In genomic region chr1:107055919-107056425, GRCh38 we compare ENCODE assay signal across 8 cellular contexts. TPM values are rescaled to one million over a fixed set of nuclear protein-coding genes. Genes with fewer than 3 reads are reported as not detected.
DNase-seq lines count a peak whose midpoint lies in the region; FAIRE-seq and TF ChIP-seq lines count a peak whose summit lies in the region.
"Not testable (repeated sequence)": the region's sequence is repeated elsewhere in the genome, so short reads cannot be mapped to it uniquely, and the experiment has no call there.

No MANE protein-coding gene starts in this region.

- not testable (repeated sequence) for H3K27me3 Mint-ChIP-seq in IgD-negative memory B cell; neural progenitor cell (ENCODE audit: insufficient read depth, low read depth)

- not testable (repeated sequence) for DNase-seq in astrocyte of the cerebellum (ENCODE audit: low read depth); epithelial cell of proximal tubule (ENCODE audit: low read depth); kidney; neural progenitor cell (ENCODE audit: low spot score)

- not testable (repeated sequence) for H3K9me3 Mint-ChIP-seq in IgD-negative memory B cell, neural progenitor cell

- peak overlapping the region; percentile 89 to 99 (median 94) for H3K4me3 ChIP-seq in BLaER1 treated with 17β-estradiol and CSF1 and Interleukin-3, amounts not matched to agents 10 nM and 100 nM
- H3K4me3 ChIP-seq in astrocyte of the cerebellum (ENCODE audit: low read depth, low read length) (peak overlapping the region; percentile 95), epithelial cell of proximal tubule (ENCODE audit: low read depth, low read length) (peak overlapping the region; percentile 86), kidney (ENCODE audit: low read length in 2 of 2) (peak overlapping the region; percentile 67 to 95), neural progenitor cell (peak overlapping the region; percentile 59), subcutaneous abdominal adipose tissue (ENCODE audit: low read depth in 1 of 5, low read length in 5 of 5) (peak overlapping the region; percentile 90 to 100 (median 97))

- H3K36me3 Mint-ChIP-seq in IgD-negative memory B cell, neural progenitor cell: not testable (repeated sequence)

- H3K4me1 Mint-ChIP-seq in IgD-negative memory B cell (peaks cover 19 to 22% (median 19%) of the 10 kb centered on the region in 3 donors), neural progenitor cell (peaks cover 20% of the 10 kb centered on the region)

- H3K27ac Mint-ChIP-seq in IgD-negative memory B cell = peak overlapping the region; percentile 80 to 99 (median 97)
- peak overlapping the region; percentile 94 for H3K27ac Mint-ChIP-seq in neural progenitor cell

- H4K20me1 ChIP-seq in BLaER1 treated with 17β-estradiol and CSF1 and Interleukin-3, amounts not matched to agents 10 nM and 100 nM; neural progenitor cell (ENCODE audit: low read depth): not testable (repeated sequence)

- H3K9ac ChIP-seq in BLaER1 treated with 17β-estradiol and CSF1 and Interleukin-3, amounts not matched to agents 10 nM and 100 nM = peak overlapping the region; percentile 81 to 95 (median 93)
- peak overlapping the region in 1 of 2 donors; percentile 91 for H3K9ac ChIP-seq in kidney (ENCODE audit: low read length in 2 of 2)
- not testable (repeated sequence) for H3K9ac ChIP-seq in neural progenitor cell
- H3K9ac ChIP-seq in subcutaneous abdominal adipose tissue (ENCODE audit: low read length in 5 of 5) = peak overlapping the region in 4 of 5 donors; percentile 70 to 92 (median 80)

- TF ChIP-seq CTCF in VCaP (conservative IDR thresholded peaks at IDR 0.05); astrocyte of the cerebellum (IDR thresholded peaks at IDR 0.05; ENCODE audit: low read depth, low read length, missing control alignments); epithelial cell of proximal tubule (conservative IDR thresholded peaks at IDR 0.05; ENCODE audit: low read depth, low read length); kidney (IDR thresholded peaks at IDR 0.05; ENCODE audit: borderline replicate concordance, extremely low read depth, insufficient read depth); neural progenitor cell (IDR thresholded peaks at IDR 0.05): not testable (repeated sequence)

- H3K4me1 ChIP-seq in BLaER1 treated with 17β-estradiol and CSF1 and Interleukin-3, amounts not matched to agents 10 nM and 100 nM = peaks cover 15 to 24% (median 18%) of the 10 kb centered on the region in 10 experiments
- H3K4me1 ChIP-seq in kidney (ENCODE audit: control insufficient read depth in 1 of 2, insufficient read depth in 1 of 2, low read depth in 1 of 2, low read length in 2 of 2) = not testable (repeated sequence)
- peaks cover 23% of the 10 kb centered on the region for H3K4me1 ChIP-seq in neural progenitor cell
- peaks cover 0 to 21% (median 19%) of the 10 kb centered on the region in 5 donors for H3K4me1 ChIP-seq in subcutaneous abdominal adipose tissue (ENCODE audit: control insufficient read depth in 5 of 5, insufficient read depth in 5 of 5, low read length in 5 of 5)

- not testable (repeated sequence) for H3K27me3 ChIP-seq in BLaER1 treated with 17β-estradiol and CSF1 and Interleukin-3, amounts not matched to agents 10 nM and 100 nM; neural progenitor cell; subcutaneous abdominal adipose tissue (ENCODE audit: control insufficient read depth in 5 of 5, insufficient read depth in 4 of 5, low read length in 5 of 5)

- intact Hi-C loops in kidney (cut with DNase I) = not testable (repeated sequence)

- H3K79me2 ChIP-seq in neural progenitor cell (ENCODE audit: low read depth) = peaks cover 33% of the 10 kb centered on the region

- peaks cover 8 to 17% (median 12%) of the 10 kb centered on the region in 11 experiments; a peak in 18 of 22 replicates for H3K36me3 ChIP-seq in BLaER1 treated with 17β-estradiol and CSF1 and Interleukin-3, amounts not matched to agents 10 nM and 100 nM
- not testable (repeated sequence) for H3K36me3 ChIP-seq in kidney (ENCODE audit: control insufficient read depth in 1 of 2, insufficient read depth in 2 of 2, low read length in 2 of 2); neural progenitor cell; subcutaneous abdominal adipose tissue (ENCODE audit: control insufficient read depth in 5 of 5, insufficient read depth in 5 of 5, low read length in 5 of 5)

- in situ Hi-C loops in astrocyte of the cerebellum (cut with HindIII; ENCODE audit: low sequenced_read_pairs) = not testable (repeated sequence)

- H3K9me3 ChIP-seq in BLaER1 treated with 17β-estradiol and CSF1 and Interleukin-3, amounts not matched to agents 10 nM and 100 nM (replicated peaks in 1 of 11); kidney (ENCODE audit: control insufficient read depth in 1 of 2, low read length in 2 of 2); neural progenitor cell (ENCODE audit: low read depth); subcutaneous abdominal adipose tissue (ENCODE audit: control insufficient read depth in 5 of 5, low read length in 5 of 5): not testable (repeated sequence)

- H2AFZ ChIP-seq in neural progenitor cell (replicated peaks) = peak overlapping the region; percentile 79

- FAIRE-seq in kidney (lab: Jason Lieb, UNC) = not testable (repeated sequence)

- H3K4me2 ChIP-seq in BLaER1 treated with 17β-estradiol and CSF1 and Interleukin-3, amounts not matched to agents 10 nM and 100 nM = peak overlapping the region; percentile 71 to 98 (median 79)
- peak overlapping the region; percentile 92 for H3K4me2 ChIP-seq in neural progenitor cell

- not testable (repeated sequence) for H3F3A ChIP-seq in neural progenitor cell (ENCODE audit: low read depth)

- H3K4me3 Mint-ChIP-seq in IgD-negative memory B cell = peak overlapping the region; percentile 97 to 100 (median 99)
- H3K4me3 Mint-ChIP-seq in neural progenitor cell = peak overlapping the region; percentile 96

- H3K27ac ChIP-seq in BLaER1 treated with 17β-estradiol and CSF1 and Interleukin-3, amounts not matched to agents 10 nM and 100 nM = peak overlapping the region; percentile 73 to 94 (median 92); a peak in 21 of 22 replicates
- peak overlapping the region; percentile 88 for H3K27ac ChIP-seq in VCaP
- peak overlapping the region; percentile 6 to 91 for H3K27ac ChIP-seq in kidney (ENCODE audit: low read depth in 2 of 2, low read length in 2 of 2)
- H3K27ac ChIP-seq in neural progenitor cell = not testable (repeated sequence)
- H3K27ac ChIP-seq in subcutaneous abdominal adipose tissue (ENCODE audit: low read depth, low read length) = peak overlapping the region; percentile 57

RNA-seq across cellular contexts. Expression of gene PRMT6, which starts 0.5 kb away (rescaled TPM):
- polyA plus RNA-seq in IgD-negative memory B cell (12.9 TPM), kidney (ENCODE audit: insufficient read depth, low read depth, low replicate concordance) (16.9 TPM)
- total RNA-seq in epithelial cell of proximal tubule (25.0 and 34.9 TPM in 2 replicates), kidney (19.3 TPM), neural progenitor cell (ENCODE audit: low replicate concordance) (33.1 and 40.3 TPM in 2 replicates)
